In genomic region chr3:189267981-189268613, GRCh38 we compare ENCODE assay signal across 10 cellular contexts.
DNase-seq lines count a peak whose midpoint lies in the region; ATAC-seq and TF ChIP-seq lines count a peak whose summit lies in the region.
"Had no signal": no experiment of that assay in that cellular context is flagged by ENCODE, and none has a peak within 500 bp of the region (broad histone marks: within the 10 kb centered on the region; RNA-seq: fewer than 3 reads in every experiment).

No MANE protein-coding gene starts in this region.

- no peak overlapping the region for H2BK12ac ChIP-seq in neuronal stem cell (ENCODE audit: low read length)

- peak; percentile 62 for TF ChIP-seq CTCF in 22Rv1 (IDR thresholded peaks at IDR 0.05)
- TF ChIP-seq CTCF in Panc1 (IDR thresholded peaks at IDR 0.05): peak; percentile 49
- TF ChIP-seq CTCF in foreskin fibroblast (IDR thresholded peaks at IDR 0.05; ENCODE audit: low read depth, low read length): peak; percentile 4

- H3K27me3 ChIP-seq in Panc1 (ENCODE audit: control insufficient read depth, insufficient read depth, low read length): no peaks in the 10 kb centered on the region
- no peaks in the 10 kb centered on the region for H3K27me3 ChIP-seq in neuronal stem cell (ENCODE audit: control insufficient read depth in 3 of 3, insufficient read depth in 3 of 3, low read depth in 1 of 3, low read length in 3 of 3)
- H3K27me3 ChIP-seq: SJCRH30 had no signal

- DNase-seq in ELR (ENCODE audit: low read depth): peak; percentile 44
- DNase-seq in Panc1 (ENCODE audit: low read depth, low spot score): no peak
- no peak for DNase-seq in foreskin fibroblast
- DNase-seq in neuronal stem cell (ENCODE audit: low spot score): no peak
- DNase-seq: effector memory CD8-positive, alpha-beta T cell; SJCRH30 had no signal

- H3K36me3 ChIP-seq in Panc1 (ENCODE audit: control insufficient read depth, insufficient read depth, low read length) (no peaks in the 10 kb centered on the region), neuronal stem cell (replicated peaks in 1 of 2; ENCODE audit: control insufficient read depth in 2 of 2, insufficient read depth in 2 of 2, low read length in 2 of 2) (no peaks in the 10 kb centered on the region)
- H3K36me3 ChIP-seq: SJCRH30 had no signal

- no peak for ATAC-seq in Panc1
- no peak for ATAC-seq in HG02610 (IDR thresholded peaks at IDR 0.05; ENCODE audit: unreplicated experiment)
- no peak for ATAC-seq in GM18519 (IDR thresholded peaks at IDR 0.05; ENCODE audit: low FRiP score, unreplicated experiment)
- no peak for ATAC-seq in GM19467 (IDR thresholded peaks at IDR 0.05; ENCODE audit: unreplicated experiment)
- ATAC-seq: effector memory CD8-positive, alpha-beta T cell had no signal

- no peak overlapping the region for H3K9ac ChIP-seq in neuronal stem cell (ENCODE audit: low read depth, low read length, poor library complexity)

- H3K9me3 ChIP-seq in Panc1 (ENCODE audit: control insufficient read depth, insufficient read depth, low read depth, low read length) (no peaks in the 10 kb centered on the region), neuronal stem cell (replicated peaks in 1 of 2; ENCODE audit: control insufficient read depth in 2 of 2, insufficient read depth in 1 of 2, low read depth in 1 of 2, low read length in 2 of 2) (no peaks in the 10 kb centered on the region)
- H3K9me3 ChIP-seq: SJCRH30 had no signal

- no peak overlapping the region for H2BK120ac ChIP-seq in neuronal stem cell (ENCODE audit: low read depth, low read length)

- BruUV-seq in Panc1 (replicated peaks; lab: Mats Ljungman, UMichigan): no TSS peak

- no peak overlapping the region for H4K8ac ChIP-seq in neuronal stem cell (ENCODE audit: low read depth, low read length)

- in situ Hi-C loops in Panc1 (cut with HindIII; ENCODE audit: low pct_unique_long_range_greater_than_20kb, low sequenced_read_pairs): no loop called here

- intact Hi-C loops in Panc1 (cut with micrococcal nuclease; ENCODE audit: unreplicated experiment): no loop called here

- WGBS in neuronal stem cell (ENCODE audit: extremely low coverage in 2 of 2, insufficient read length in 2 of 2, insufficient replicate concordance in 1 of 2), 2 donors: no CpG with 5 or more reads among the region's 7 CpGs

- no peak overlapping the region for H2BK15ac ChIP-seq in neuronal stem cell (ENCODE audit: low read length)

- H2AK5ac ChIP-seq in neuronal stem cell (ENCODE audit: low read depth, low read length): no peak overlapping the region

- H2BK5ac ChIP-seq in neuronal stem cell (ENCODE audit: low read length): no peak overlapping the region

- no peak overlapping the region for H3K27ac ChIP-seq in 22Rv1
- H3K27ac ChIP-seq in Panc1 (ENCODE audit: low read length): no peak overlapping the region
- no peak overlapping the region for H3K27ac ChIP-seq in neuronal stem cell (replicated peaks; ENCODE audit: low read length)
- H3K27ac ChIP-seq: SJCRH30 had no signal

- no peaks in the 10 kb centered on the region for H3K79me1 ChIP-seq in neuronal stem cell (ENCODE audit: low read depth, low read length)

- H3K4me2 ChIP-seq in neuronal stem cell (ENCODE audit: insufficient read depth, low read length, poor library complexity, severe bottlenecking): no peak overlapping the region

- H2AFZ ChIP-seq in neuronal stem cell (ENCODE audit: low read length): no peak overlapping the region

- POLR2A ChIA-PET in Panc1 (lab: Charles Lee): no interaction called here

- H3K14ac ChIP-seq in neuronal stem cell (ENCODE audit: low read length): no peak overlapping the region

- H3K4ac ChIP-seq in neuronal stem cell (ENCODE audit: low read length): no peak overlapping the region

- H3K23ac ChIP-seq in neuronal stem cell (ENCODE audit: low read depth, low read length, poor library complexity): no peak overlapping the region

- H3K4me3 ChIP-seq in Panc1 (ENCODE audit: low read depth in 2 of 2, low read length in 2 of 2) (no peak overlapping the region), foreskin fibroblast (ENCODE audit: low read depth in 1 of 2, low read length in 2 of 2) (no peak overlapping the region), neuronal stem cell (ENCODE audit: low read length in 2 of 2) (no peak overlapping the region)
- H3K4me3 ChIP-seq: SJCRH30 had no signal

- CTCF ChIA-PET in Panc1 (lab: Charles Lee): interaction anchor here (1.7 kb wide), 1 partner anchor 680 kb away, joined by 10 read pairs; no protein-coding TSS in a partner anchor

- H4K91ac ChIP-seq in neuronal stem cell (ENCODE audit: low read depth, low read length, poor library complexity): no peak overlapping the region

- H3K18ac ChIP-seq in neuronal stem cell (ENCODE audit: low read length): no peak overlapping the region

- no peaks in the 10 kb centered on the region for H3K4me1 ChIP-seq in Panc1 (ENCODE audit: control insufficient read depth, insufficient read depth, low read length)
- H3K4me1 ChIP-seq in neuronal stem cell (ENCODE audit: control insufficient read depth in 2 of 2, insufficient read depth in 1 of 2, low read depth in 1 of 2, low read length in 2 of 2): no peaks in the 10 kb centered on the region

Comparison
In these comparisons a context has a peak if more than half of its experiments do, and no peak if none do; other contexts are left out.
1. CTCF ChIP-seq: peak in every context shown above with its lines; median percentile 62 in 22Rv1; 49 in Panc1; 4 in foreskin fibroblast.